Comparison of ENCODE assay signal across 9 cellular contexts in genomic region chr3:10249833-10250232, GRCh38. TPM values are rescaled to one million over a fixed set of nuclear protein-coding genes. Genes with fewer than 3 reads are reported as not detected.
DNase-seq lines count a peak whose midpoint lies in the region; ATAC-seq, FAIRE-seq and TF ChIP-seq lines count a peak whose summit lies in the region.
"Had no signal": no experiment of that assay in that cellular context is flagged by ENCODE, and none has a peak within 500 bp of the region (broad histone marks: within the 10 kb centered on the region; RNA-seq: fewer than 3 reads in every experiment).

No MANE protein-coding gene starts in this region.

- WGBS in GM12878 (ENCODE audit: insufficient coverage, insufficient replicate concordance, low lambda C conversion rate, missing lambda C conversion rate), result 2% methylated on average over 3 of the region's 3 CpGs
- no CpG with 5 or more reads among the region's 3 CpGs for WGBS in mesendoderm (ENCODE audit: extremely low coverage, insufficient coverage, low lambda C conversion rate)
- WGBS in urinary bladder, result 14% methylated on average over 3 of the region's 3 CpGs

- SMC1A ChIA-PET in GM12878 (lab: Charles Lee; ENCODE audit: uncharacterized antibody, unreplicated experiment), result interaction anchor here (0.7 to 1.6 kb wide), 4 partner anchors 12 to 147 kb away, joined by 3 to 5 read pairs (median 3); partner anchors contain the start of gene GHRL

- H4K5ac ChIP-seq in mesendoderm (ENCODE audit: low read length), result no peak overlapping the region

- no peak overlapping the region for H2BK15ac ChIP-seq in mesendoderm (replicated peaks; ENCODE audit: low read depth)

- H2AFZ ChIP-seq in GM12878 (ENCODE audit: control insufficient read depth, low read depth, low read length), result no peak overlapping the region

- peaks cover 17% of the 10 kb centered on the region for H3K79me1 ChIP-seq in mesendoderm (ENCODE audit: low read length)

- RAD21 ChIA-PET in GM12878 (lab: Charles Lee; ENCODE audit: unreplicated experiment), result interaction anchor here (0.6 to 1.3 kb wide), 4 partner anchors 24 to 195 kb away, joined by 3 to 4 read pairs (median 3); partner anchors contain the start of gene SEC13

- in situ Hi-C loops in GM12878 (cut with MboI), result no loop called here

- H3K36me3 ChIP-seq in cardiac muscle cell, result no peaks in the 10 kb centered on the region
- peaks cover 0 to 11% of the 10 kb centered on the region in 2 experiments; a peak in 3 of 4 replicates for H3K36me3 ChIP-seq in GM12878 (ENCODE audit: control insufficient read depth in 2 of 2, insufficient read depth in 2 of 2, low read length in 1 of 2)
- no peaks in the 10 kb centered on the region for H3K36me3 ChIP-seq in mesendoderm (ENCODE audit: control insufficient read depth, insufficient read depth, low read length)
- peaks cover 3% of the 10 kb centered on the region for H3K36me3 ChIP-seq in urinary bladder (ENCODE audit: insufficient read depth)

- H2BK120ac ChIP-seq in mesendoderm (ENCODE audit: low read depth, low read length), result no peak overlapping the region

- intact Hi-C loops in left ventricle myocardium superior (cut with micrococcal nuclease), result no loop called here
- intact Hi-C loops in GM12878 (cut with micrococcal nuclease; ENCODE audit: unreplicated experiment), result no loop called here

- no peak overlapping the region for H3K4ac ChIP-seq in mesendoderm (ENCODE audit: low read depth, low read length)

- H3K56ac ChIP-seq in mesendoderm (ENCODE audit: low read length), result peak overlapping the region; percentile 69

- H3K9ac ChIP-seq in GM12878 (ENCODE audit: control insufficient read depth, insufficient read depth, low read length), result peak overlapping the region; percentile 79
- peak overlapping the region; percentile 78 for H3K9ac ChIP-seq in mesendoderm (ENCODE audit: low read length)

- H4K20me1 ChIP-seq in GM12878 (ENCODE audit: control insufficient read depth, insufficient read depth), result no peaks in the 10 kb centered on the region; the same call in 1 of the 2 replicates

- no peaks in the 10 kb centered on the region for H3K27me3 ChIP-seq in cardiac muscle cell
- H3K27me3 ChIP-seq in GM12878 (replicated peaks in 1 of 2; ENCODE audit: control insufficient read depth in 2 of 2, insufficient read depth in 2 of 2, low read length in 1 of 2), result no peaks in the 10 kb centered on the region
- no peaks in the 10 kb centered on the region for H3K27me3 ChIP-seq in mesendoderm (ENCODE audit: insufficient read depth, low read length, poor library complexity)

- H3K4me2 ChIP-seq in GM12878 (ENCODE audit: control insufficient read depth, insufficient read depth), result peak overlapping the region; percentile 82
- peak overlapping the region; percentile 89 for H3K4me2 ChIP-seq in mesendoderm (ENCODE audit: low read length)

- H3K23ac ChIP-seq in mesendoderm (ENCODE audit: low read length), result no peak overlapping the region

- ATAC-seq in left ventricle myocardium superior, result no peak
- no peak for ATAC-seq in GM12878

- no peak overlapping the region for H2AK5ac ChIP-seq in mesendoderm (ENCODE audit: low read length)

- no peak for TF ChIP-seq RAD21 in GM12878 (IDR thresholded peaks at IDR 0.05; ENCODE audit: insufficient read depth, low read depth, low read length)

- H3K27ac ChIP-seq in cardiac muscle cell (no peak overlapping the region), GM12878 (ENCODE audit: control insufficient read depth, insufficient read depth) (peak overlapping the region; percentile 81), mesendoderm (ENCODE audit: low read depth, low read length) (no peak overlapping the region), urinary bladder (ENCODE audit: low read depth) (no peak overlapping the region)

- POLR2A ChIA-PET in GM12878 (lab: Charles Lee), result interaction anchor here (0.6 to 1.4 kb wide), 4 partner anchors 11 to 263 kb away, joined by 4 to 9 read pairs (median 6); no protein-coding TSS in a partner anchor

- TF ChIP-seq POLR2A in GM12878 (IDR thresholded peaks at IDR 0.05; ENCODE audit: low read depth, low read length), result no peak

- DNase-seq in cardiac muscle cell (ENCODE audit: low read depth in 1 of 2, low spot score in 1 of 2) (no peak), left ventricle myocardium superior (no peak), GM12878 (ENCODE audit: low read depth, low spot score) (no peak), mesendoderm (no peak), NCI-H82 (lab: John Stamatoyannopoulos, UW) (no peak)
- DNase-seq in stimulated activated CD4-positive, alpha-beta T cell treated with anti-CD3 and anti-CD28 coated beads, Interleukin-15, amount 100 ng/mL, for 24 hours, result no peak
- DNase-seq in stimulated activated CD4-positive, alpha-beta T cell treated with anti-CD3 and anti-CD28 coated beads, Interleukin-12 subunit alpha, Interleukin-12 subunit beta, amount 100 ng/mL, for 4 hours, result no peak

- H4K8ac ChIP-seq in mesendoderm (ENCODE audit: low read depth, low read length), result no peak overlapping the region

- BruUV-seq in GM12878 (replicated peaks; lab: Mats Ljungman, UMichigan), result no TSS peak

- H3K18ac ChIP-seq in mesendoderm (ENCODE audit: low read length), result no peak overlapping the region

- peaks cover 48% of the 10 kb centered on the region for H3K79me2 ChIP-seq in GM12878 (ENCODE audit: control insufficient read depth, insufficient read depth, low read length)
- peaks cover 16% of the 10 kb centered on the region for H3K79me2 ChIP-seq in mesendoderm (ENCODE audit: control insufficient read depth, insufficient read depth, low read length)

- H3K4me1 ChIP-seq in cardiac muscle cell (ENCODE audit: low read depth) (peaks cover 7% of the 10 kb centered on the region), GM12878 (ENCODE audit: control insufficient read depth, insufficient read depth, low read length) (peaks cover 6% of the 10 kb centered on the region; the same call in 1 of the 2 replicates), mesendoderm (ENCODE audit: control insufficient read depth, low read depth, low read length) (peaks cover 2% of the 10 kb centered on the region), urinary bladder (ENCODE audit: insufficient read depth) (peaks cover 2% of the 10 kb centered on the region)

- H2BK5ac ChIP-seq in mesendoderm (ENCODE audit: low read length), result no peak overlapping the region

- TF ChIP-seq CTCF in cardiac muscle cell (IDR thresholded peaks at IDR 0.05; ENCODE audit: low read depth, low read length), result no peak
- TF ChIP-seq CTCF in GM12878 (IDR thresholded peaks at IDR 0.05 in 2 of 3, conservative IDR thresholded peaks at IDR 0.05 in 1 of 3; ENCODE audit: control insufficient read depth in 2 of 3, extremely low read depth in 1 of 3, insufficient read depth in 1 of 3, low read depth in 3 of 3, low read length in 3 of 3), result no peak

- peak overlapping the region; percentile 57 for H3K4me3 ChIP-seq in cardiac muscle cell
- H3K4me3 ChIP-seq in GM12878, result peak overlapping the region; percentile 97
- H3K4me3 ChIP-seq in mesendoderm (ENCODE audit: low read length), result peak overlapping the region; percentile 65
- peak overlapping the region; percentile 76 for H3K4me3 ChIP-seq in urinary bladder (ENCODE audit: low read depth, low read length)

- no peak for FAIRE-seq in GM12878 (lab: Jason Lieb, UNC)
- FAIRE-seq: G401.6 had no signal

- no peak for TF ChIP-seq EP300 in GM12878 (IDR thresholded peaks at IDR 0.05; ENCODE audit: borderline replicate concordance in 1 of 2, control insufficient read depth in 1 of 2, low read depth in 2 of 2, low read length in 2 of 2)

- H3K9me3 ChIP-seq in cardiac muscle cell (ENCODE audit: low read depth), result no peaks in the 10 kb centered on the region
- H3K9me3 ChIP-seq in GM12878 (replicated peaks; ENCODE audit: control insufficient read depth, insufficient read depth, low read length), result peaks cover 8% of the 10 kb centered on the region; the same call in 2 of the 3 replicates

- CTCF ChIA-PET in GM12878 (lab: Yijun Ruan, JAX), result interaction anchor here (0.6 to 2.1 kb wide), 4 partner anchors 10 to 43 kb away, joined by 3 to 9 read pairs (median 4); partner anchors contain the start of gene GHRL

RNA-seq across cellular contexts. Expression of gene TATDN2, which starts 1.6 kb away (rescaled TPM):
- total RNA-seq in cardiac muscle cell (8.9 and 13.1 TPM in 2 replicates), left ventricle myocardium superior (17.0 TPM), GM12878 (2014; rRNA removed) (7.7 and 10.0 TPM in 2 replicates), GM12878 (2014; rRNA removed; fragmentation: Illumina TruSeq; extraction: Trizol) (22.0 and 23.9 TPM in 2 replicates), GM12878 (2021) (31.8 and 36.5 TPM in 2 replicates), urinary bladder (11.3 TPM)
- polyA plus RNA-seq in cardiac muscle cell (5.9 and 7.7 TPM in 2 replicates), GM12878 (2011; rRNA removed) (21.6 and 22.1 TPM in 2 replicates), GM12878 (2014; fragmentation: Illumina TruSeq; extraction: Trizol) (27.3 and 28.1 TPM in 2 replicates), GM12878 (2014; fragmentation: Nextera tagmentation; extraction: Ambion mirVana) (1 to 10 TPM; 5.7 to 9.1 TPM), GM12878 (2014; rRNA removed) (25.7 and 25.8 TPM in 2 replicates), GM12878 (2016; fragmentation: Nextera tagmentation; extraction: Ambion mirVana) (1 to 10 TPM; 4.2 to 5.6 TPM), urinary bladder (21.7 TPM)
- 43.3 and 48.1 TPM in 2 replicates for total RNA-seq in GM12878 (2013; cell fraction: nucleolus; rRNA removed)
- 18.4 TPM for polyA plus RNA-seq in GM12878 (2011; ENCODE audit: low read depth)
- polyA plus RNA-seq in GM12878 (2011; cell fraction: cytosol; rRNA removed), result 20.8 and 21.3 TPM in 2 replicates
- 25.2 and 26.0 TPM in 2 replicates for polyA plus RNA-seq in GM12878 (2011; cell fraction: nucleus; rRNA removed)
- 19.7 and 24.1 TPM in 2 replicates for polyA plus RNA-seq in GM12878 (2012)
- 29.6 and 51.2 TPM in 2 replicates for polyA minus RNA-seq in GM12878 (2011; rRNA and poly(A)+ RNA removed)
- 9.1 and 14.0 TPM in 2 replicates for polyA minus RNA-seq in GM12878 (2011; cell fraction: cytosol; rRNA and poly(A)+ RNA removed)
- polyA minus RNA-seq in GM12878 (2011; cell fraction: nucleus; rRNA and poly(A)+ RNA removed), result 30.2 and 59.0 TPM in 2 replicates
- polyA plus RNA-seq in mesendoderm (2013, experiment 1 of 2), result 21.1 TPM
- 22.4 TPM for polyA plus RNA-seq in mesendoderm (2013, experiment 2 of 2)

RNA-seq across cellular contexts. Expression of gene GHRL, which starts 42.9 kb away (rescaled TPM):
- total RNA-seq in cardiac muscle cell (0.18 TPM in 1 of 2 replicates, not detected in the other), left ventricle myocardium superior (not detected), GM12878 (2014; rRNA removed) (0.73 TPM in 1 of 2 replicates, not detected in the other), GM12878 (2014; rRNA removed; fragmentation: Illumina TruSeq; extraction: Trizol) (0.55 and 0.67 TPM in 2 replicates), GM12878 (2021) (1.4 and 2.2 TPM in 2 replicates), urinary bladder (not detected)
- polyA plus RNA-seq in cardiac muscle cell (0.46 and 1.4 TPM in 2 replicates), GM12878 (2011; rRNA removed) (1.7 and 1.8 TPM in 2 replicates), GM12878 (2014; fragmentation: Illumina TruSeq; extraction: Trizol) (0.60 TPM in 1 of 2 replicates, not detected in the other), GM12878 (2014; fragmentation: Nextera tagmentation; extraction: Ambion mirVana) (under 1 TPM; 0.35 to 0.58 TPM), GM12878 (2014; rRNA removed) (1.0 and 2.4 TPM in 2 replicates), GM12878 (2016; fragmentation: Nextera tagmentation; extraction: Ambion mirVana) (1 to 10 TPM; 1.0 to 1.1 TPM), urinary bladder (0.11 TPM)
- 4.3 and 5.2 TPM in 2 replicates for total RNA-seq in GM12878 (2013; cell fraction: nucleolus; rRNA removed)
- 1.7 TPM for polyA plus RNA-seq in GM12878 (2011; ENCODE audit: low read depth)
- 2.2 and 2.4 TPM in 2 replicates for polyA plus RNA-seq in GM12878 (2011; cell fraction: cytosol; rRNA removed)
- polyA plus RNA-seq in GM12878 (2011; cell fraction: nucleus; rRNA removed), result 7.3 and 9.8 TPM in 2 replicates
- polyA plus RNA-seq in GM12878 (2012), result 1.0 and 2.7 TPM in 2 replicates
- polyA minus RNA-seq in GM12878 (2011; rRNA and poly(A)+ RNA removed), result 0.88 and 2.3 TPM in 2 replicates
- polyA minus RNA-seq in GM12878 (2011; cell fraction: cytosol; rRNA and poly(A)+ RNA removed), result 1.9 TPM in 1 of 2 replicates, not detected in the other
- 2.4 and 2.9 TPM in 2 replicates for polyA minus RNA-seq in GM12878 (2011; cell fraction: nucleus; rRNA and poly(A)+ RNA removed)
- 0.66 TPM for polyA plus RNA-seq in mesendoderm (2013, experiment 1 of 2)
- 0.34 TPM for polyA plus RNA-seq in mesendoderm (2013, experiment 2 of 2)
